Comparison of ENCODE assay signal across 8 cellular contexts in genomic region chr18:36828630-36829361, GRCh38. TPM values are rescaled to one million over a fixed set of nuclear protein-coding genes. Genes with fewer than 3 reads are reported as not detected.
DNase-seq lines count a peak whose midpoint lies in the region; ATAC-seq and TF ChIP-seq lines count a peak whose summit lies in the region.

Gene KIAA1328, plus strand, starts transcription at chr18:36829127. Its CDS starts 12 bp downstream, at chr18:36829139.
Gene TPGS2, minus strand, starts transcription at chr18:36829002. Its CDS starts 235 bp downstream, at chr18:36828767.

- intact Hi-C loops in left ventricle myocardium superior (cut with micrococcal nuclease) = no loop called here
- intact Hi-C loops in uterus (cut with DNase I; ENCODE audit: low total_unique reads) = no loop called here

- peak; percentile 22 to 59 for TF ChIP-seq POLR2A in uterus (IDR thresholded peaks at IDR 0.05)

- peak within 1 kb of the TSS; percentile 75 to 86 for H3K27ac ChIP-seq in uterus

- H3K4me3 ChIP-seq in uterus = peak within 1 kb of the TSS; percentile 74 to 80

- no peaks in the 10 kb centered on the region for H3K36me3 ChIP-seq in uterus

- TF ChIP-seq CTCF in GM13977 (IDR thresholded peaks at IDR 0.05; ENCODE audit: extremely low read depth, insufficient read depth, missing control alignments) (peak; percentile 69), uterus (IDR thresholded peaks at IDR 0.05) (peak in 3 of 4 experiments; percentile 32 to 41 (median 33))

- DNase-seq in GM13977 (ENCODE audit: low spot score) (peak; percentile 95), NCI-H1436 treated with DMSO at 0.1 percent for 48 hours (lab: John Stamatoyannopoulos, UW) (peak; percentile 39), T-helper 1 cell (peak; percentile 78 to 93 (median 85)), amniotic stem cell (lab: John Stamatoyannopoulos, UW) (peak; percentile 58), left ventricle myocardium superior (peak; percentile 93), putamen (ENCODE audit: low spot score) (peak; percentile 89), uterus (peak; percentile 68 to 80)

- no peaks in the 10 kb centered on the region for H3K4me1 ChIP-seq in uterus

- no peaks in the 10 kb centered on the region for H3K27me3 ChIP-seq in uterus

- no peaks in the 10 kb centered on the region for H3K9me3 ChIP-seq in uterus

- ATAC-seq in HG02852 (IDR thresholded peaks at IDR 0.05; ENCODE audit: unreplicated experiment) (peak; percentile 92), left ventricle myocardium superior (peak; percentile 98)

- in situ Hi-C loops in GM13977 (cut with MboI; ENCODE audit: low pct_unique_long_range_greater_than_20kb, low sequenced_read_pairs, unreplicated experiment) = no loop called here

RNA-seq across cellular contexts. Expression of gene KIAA1328, which starts in this region (rescaled TPM):
- total RNA-seq in left ventricle myocardium superior (3.4 TPM), uterus (10 to 100 TPM; 16.5 to 55.1 (median 31.7) TPM)

RNA-seq across cellular contexts. Expression of gene TPGS2, which starts in this region (rescaled TPM):
- total RNA-seq in left ventricle myocardium superior (25.1 TPM), uterus (10 to 100 TPM; 42.3 to 85.6 (median 69.1) TPM)

Comparison
In these comparisons a context has a peak if more than half of its experiments do, and no peak if none do; other contexts are left out.
1. Peak in every context shown above with its lines: DNase-seq, ATAC-seq, H3K4me3 ChIP-seq and H3K27ac ChIP-seq.
2. DNase-seq: peak in every context shown above with its lines; median percentile 95 in GM13977; 93 in left ventricle myocardium superior; 89 in putamen; 85 in T-helper 1 cell; 74 in uterus; 58 in amniotic stem cell; 39 in NCI-H1436 treated with DMSO at 0.1 percent for 48 hours.